1 cellular context compared by ENCODE assay signal in the genomic region with DNA sequence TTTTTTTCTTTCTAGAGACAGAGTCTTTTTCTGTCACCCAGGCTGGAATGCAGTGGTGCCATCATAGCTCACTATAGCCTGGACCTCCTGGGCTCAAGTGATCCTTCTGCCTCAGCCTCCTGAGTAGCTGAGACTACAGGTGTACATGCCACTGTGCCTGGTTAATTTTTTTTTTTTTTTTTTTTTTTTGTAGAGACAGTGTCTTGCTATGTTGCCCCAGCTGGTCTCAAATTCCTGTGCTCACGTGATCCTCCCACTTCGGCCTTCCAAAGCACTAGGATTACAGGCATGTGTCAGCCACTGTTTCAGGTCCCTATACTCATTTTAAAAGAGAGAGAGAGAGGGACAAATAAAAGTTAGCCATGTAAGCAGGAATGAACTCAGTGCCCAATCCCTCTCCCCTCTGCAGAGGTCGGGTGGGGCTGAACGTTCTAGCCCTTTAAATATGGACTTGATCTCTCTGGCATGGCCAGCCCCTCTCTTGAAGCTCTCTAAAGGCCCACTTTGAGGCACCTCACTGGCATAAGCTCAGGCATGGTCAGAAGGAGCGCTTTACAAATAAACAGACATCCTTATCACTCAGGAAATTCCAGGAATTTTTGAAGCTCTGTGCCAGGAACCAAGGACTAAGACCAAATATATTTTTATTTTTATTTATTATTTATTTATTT.
TF ChIP-seq lines count a peak whose summit lies in the region.

No MANE protein-coding gene starts in this region.

TF ChIP-seq in HepG2, 621 proteins besides CTCF, POLR2A, EP300 and RAD21 (continued from another document):
- TF ChIP-seq ZNF556 (CRISPR knock-in tag; IDR thresholded peaks at IDR 0.05; ENCODE audit: borderline replicate concordance) = no peak
- TF ChIP-seq, protein P1, sequence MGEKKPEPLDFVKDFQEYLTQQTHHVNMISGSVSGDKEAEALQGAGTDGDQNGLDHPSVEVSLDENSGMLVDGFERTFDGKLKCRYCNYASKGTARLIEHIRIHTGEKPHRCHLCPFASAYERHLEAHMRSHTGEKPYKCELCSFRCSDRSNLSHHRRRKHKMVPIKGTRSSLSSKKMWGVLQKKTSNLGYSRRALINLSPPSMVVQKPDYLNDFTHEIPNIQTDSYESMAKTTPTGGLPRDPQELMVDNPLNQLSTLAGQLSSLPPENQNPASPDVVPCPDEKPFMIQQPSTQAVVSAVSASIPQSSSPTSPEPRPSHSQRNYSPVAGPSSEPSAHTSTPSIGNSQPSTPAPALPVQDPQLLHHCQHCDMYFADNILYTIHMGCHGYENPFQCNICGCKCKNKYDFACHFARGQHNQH (CRISPR knock-in tag; IDR thresholded peaks at IDR 0.05) = 0 out of 2 replicates have a peak, but pooled peaks have one; percentile 3
- TF ChIP-seq, protein P2, sequence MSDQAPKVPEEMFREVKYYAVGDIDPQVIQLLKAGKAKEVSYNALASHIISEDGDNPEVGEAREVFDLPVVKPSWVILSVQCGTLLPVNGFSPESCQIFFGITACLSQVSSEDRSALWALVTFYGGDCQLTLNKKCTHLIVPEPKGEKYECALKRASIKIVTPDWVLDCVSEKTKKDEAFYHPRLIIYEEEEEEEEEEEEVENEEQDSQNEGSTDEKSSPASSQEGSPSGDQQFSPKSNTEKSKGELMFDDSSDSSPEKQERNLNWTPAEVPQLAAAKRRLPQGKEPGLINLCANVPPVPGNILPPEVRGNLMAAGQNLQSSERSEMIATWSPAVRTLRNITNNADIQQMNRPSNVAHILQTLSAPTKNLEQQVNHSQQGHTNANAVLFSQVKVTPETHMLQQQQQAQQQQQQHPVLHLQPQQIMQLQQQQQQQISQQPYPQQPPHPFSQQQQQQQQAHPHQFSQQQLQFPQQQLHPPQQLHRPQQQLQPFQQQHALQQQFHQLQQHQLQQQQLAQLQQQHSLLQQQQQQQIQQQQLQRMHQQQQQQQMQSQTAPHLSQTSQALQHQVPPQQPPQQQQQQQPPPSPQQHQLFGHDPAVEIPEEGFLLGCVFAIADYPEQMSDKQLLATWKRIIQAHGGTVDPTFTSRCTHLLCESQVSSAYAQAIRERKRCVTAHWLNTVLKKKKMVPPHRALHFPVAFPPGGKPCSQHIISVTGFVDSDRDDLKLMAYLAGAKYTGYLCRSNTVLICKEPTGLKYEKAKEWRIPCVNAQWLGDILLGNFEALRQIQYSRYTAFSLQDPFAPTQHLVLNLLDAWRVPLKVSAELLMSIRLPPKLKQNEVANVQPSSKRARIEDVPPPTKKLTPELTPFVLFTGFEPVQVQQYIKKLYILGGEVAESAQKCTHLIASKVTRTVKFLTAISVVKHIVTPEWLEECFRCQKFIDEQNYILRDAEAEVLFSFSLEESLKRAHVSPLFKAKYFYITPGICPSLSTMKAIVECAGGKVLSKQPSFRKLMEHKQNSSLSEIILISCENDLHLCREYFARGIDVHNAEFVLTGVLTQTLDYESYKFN (CRISPR knock-in tag; conservative IDR thresholded peaks at IDR 0.05) = 0 out of 2 replicates have a peak, but pooled peaks have one; percentile 15
